ENCODE assay signal across 13 cellular contexts in the genomic region with DNA sequence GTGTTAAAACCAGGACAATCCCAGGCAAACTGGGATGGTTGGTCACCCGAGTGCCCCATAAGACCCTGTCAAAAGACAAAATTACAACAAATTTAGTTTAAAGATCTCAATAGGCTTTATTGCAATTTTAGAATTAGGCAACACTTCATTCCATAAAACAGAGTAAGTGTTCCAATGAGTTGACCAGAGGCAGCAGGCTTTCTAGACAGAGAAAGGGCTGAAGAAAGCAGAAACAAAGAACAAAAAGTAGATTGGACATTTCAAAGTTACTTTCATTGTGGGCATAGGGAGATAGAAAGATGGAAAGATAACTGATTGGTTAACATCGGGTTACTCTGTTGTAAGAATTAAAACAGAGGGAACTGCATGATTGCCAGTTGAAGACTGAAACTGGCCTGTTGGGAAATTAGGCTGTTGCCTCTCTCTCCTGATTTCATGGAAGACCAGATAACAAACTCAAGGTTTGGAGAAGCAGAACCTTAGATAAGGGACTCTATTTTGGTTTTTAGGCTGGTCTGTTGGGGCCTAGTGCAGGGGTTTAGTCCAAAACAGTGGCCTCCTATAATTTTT. TPM values are rescaled to one million over a fixed set of nuclear protein-coding genes. Genes with fewer than 3 reads are reported as not detected.
DNase-seq lines count a peak whose midpoint lies in the region; ATAC-seq and TF ChIP-seq lines count a peak whose summit lies in the region.
"Had no signal": no experiment of that assay in that cellular context is flagged by ENCODE, and none has a peak within 500 bp of the region (broad histone marks: within the 10 kb centered on the region; RNA-seq: fewer than 3 reads in every experiment).

No MANE protein-coding gene starts in this region.

- 92% methylated on average over 2 of the region's 2 CpGs for WGBS in smooth muscle cell (ENCODE audit: low lambda C conversion rate)

- no peaks in the 10 kb centered on the region for H3F3A ChIP-seq in smooth muscle cell (ENCODE audit: low read depth)

- H3K9me3 Mint-ChIP-seq in HFFc6: peaks cover 21% of the 10 kb centered on the region

- peaks cover 93% of the 10 kb centered on the region for H3K4me1 ChIP-seq in OCI-LY3 (ENCODE audit: low read length)
- peaks cover 8% of the 10 kb centered on the region for H3K4me1 ChIP-seq in smooth muscle cell (ENCODE audit: low read depth)
- H3K4me1 ChIP-seq: Caco-2, pancreas had no signal

- no peak overlapping the region for H3K4me3 Mint-ChIP-seq in HFFc6

- peak overlapping the region; percentile 49; the same call in 1 of the 2 replicates for H3K9ac ChIP-seq in OCI-LY3 (ENCODE audit: low read length)
- H3K9ac ChIP-seq in smooth muscle cell (ENCODE audit: low read depth): no peak overlapping the region

- no peak overlapping the region for H2AFZ ChIP-seq in OCI-LY3 (ENCODE audit: low read depth, low read length)
- H2AFZ ChIP-seq in smooth muscle cell (ENCODE audit: low read depth): peak overlapping the region; percentile 31

- ATAC-seq in GM18505 (IDR thresholded peaks at IDR 0.05; ENCODE audit: unreplicated experiment): no peak

- H3K36me3 Mint-ChIP-seq in HFFc6 (ENCODE audit: low read depth): no peaks in the 10 kb centered on the region

- H3K27me3 Mint-ChIP-seq in HFFc6 (ENCODE audit: insufficient read depth): peaks cover 1% of the 10 kb centered on the region; the same call in 1 of the 2 replicates

- H3K79me2 ChIP-seq in OCI-LY3 (ENCODE audit: low read length): peaks cover 68% of the 10 kb centered on the region
- H3K79me2 ChIP-seq in smooth muscle cell (ENCODE audit: low read depth): no peaks in the 10 kb centered on the region

- no peaks in the 10 kb centered on the region for H3K27me3 ChIP-seq in OCI-LY3 (ENCODE audit: low read depth, low read length)
- H3K27me3 ChIP-seq in smooth muscle cell (ENCODE audit: low read depth): no peaks in the 10 kb centered on the region
- H3K27me3 ChIP-seq: pancreas had no signal

- peaks cover 4% of the 10 kb centered on the region for H3K36me3 ChIP-seq in OCI-LY3 (replicated peaks; ENCODE audit: low read depth, low read length)
- H3K36me3 ChIP-seq in smooth muscle cell (ENCODE audit: low read depth): no peaks in the 10 kb centered on the region
- H3K36me3 ChIP-seq: pancreas had no signal

- H3K27ac ChIP-seq in OCI-LY3 (ENCODE audit: low read length) (peak overlapping the region; percentile 84), smooth muscle cell (ENCODE audit: low read depth) (no peak overlapping the region)

- peak overlapping the region; percentile 59 for H3K4me2 ChIP-seq in OCI-LY3 (ENCODE audit: low read length)
- H3K4me2 ChIP-seq in smooth muscle cell: no peak overlapping the region

- H3K9me3 ChIP-seq in OCI-LY3 (ENCODE audit: insufficient read depth, low read length) (no peaks in the 10 kb centered on the region), smooth muscle cell (replicated peaks; ENCODE audit: low read depth) (no peaks in the 10 kb centered on the region)
- H3K9me3 ChIP-seq: Caco-2, pancreas had no signal

- TF ChIP-seq CTCF in OCI-LY3 (IDR thresholded peaks at IDR 0.05; ENCODE audit: low read depth, low read length) (no peak), smooth muscle cell (IDR thresholded peaks at IDR 0.05; ENCODE audit: borderline replicate concordance, insufficient read depth, poor library complexity, severe bottlenecking) (no peak), HFFc6 (IDR thresholded peaks at IDR 0.05) (no peak)

- H3K27ac Mint-ChIP-seq in HFFc6: no peak overlapping the region

- no peak overlapping the region for H3K4me3 ChIP-seq in OCI-LY3 (ENCODE audit: low read length)
- no peak overlapping the region for H3K4me3 ChIP-seq in smooth muscle cell
- H3K4me3 ChIP-seq: pancreas had no signal

- DNase-seq in fibroblast of peridontal ligament (ENCODE audit: extremely low read depth): peak; percentile 14
- DNase-seq in smooth muscle cell (lab: John Stamatoyannopoulos, UW; ENCODE audit: unreplicated experiment): no peak
- DNase-seq in HFFc6: no peak
- DNase-seq in stimulated activated CD4-positive, alpha-beta T cell treated with anti-CD3 and anti-CD28 coated beads, Interleukin-2, amount 100 ng/mL, for 24 hours: no peak
- no peak for DNase-seq in stimulated activated CD4-positive, alpha-beta T cell treated with anti-CD3 and anti-CD28 coated beads, Interleukin-1b, Interleukin-23, amount 100 ng/mL, for 48 hours
- DNase-seq: Caco-2; central memory CD4-positive, alpha-beta T cell; HCEC 1CT; KBM-7; NCI-H2081 treated with DMSO at 0.1 percent for 48 hours; pancreas had no signal

- peak; percentile 42 for TF ChIP-seq POLR2A in GM18505 (IDR thresholded peaks at IDR 0.05; ENCODE audit: borderline replicate concordance, extremely low read depth, insufficient read depth, insufficient read length)

- H3K4me1 Mint-ChIP-seq in HFFc6 (ENCODE audit: low read depth): no peaks in the 10 kb centered on the region

- H4K20me1 ChIP-seq in OCI-LY3 (ENCODE audit: insufficient read depth, low read length): no peaks in the 10 kb centered on the region
- no peaks in the 10 kb centered on the region for H4K20me1 ChIP-seq in smooth muscle cell (ENCODE audit: low read depth)

RNA-seq across cellular contexts. Expression of a gene that starts 36.3 kb away (rescaled TPM):
- 4.6 and 5.0 TPM in 2 replicates for total RNA-seq in smooth muscle cell
- polyA plus RNA-seq in smooth muscle cell: 1.0 and 2.7 TPM in 2 replicates
- not detected for total RNA-seq in HFFc6 (2021; fragmentation: NEBNext Ultra II Directional; extraction: Animal tissue kit (Norgen Biotek cat#: 25700))
